Comparison of ENCODE assay signal across 10 cellular contexts in genomic region chrX:1661048-1661921, GRCh38. TPM values are rescaled to one million over a fixed set of nuclear protein-coding genes. Genes with fewer than 3 reads are reported as not detected.
DNase-seq lines count a peak whose midpoint lies in the region; ATAC-seq lines count a peak whose summit lies in the region.
"Had no signal": no experiment of that assay in that cellular context is flagged by ENCODE, and none has a peak within 500 bp of the region (broad histone marks: within the 10 kb centered on the region; RNA-seq: fewer than 3 reads in every experiment).

No MANE protein-coding gene starts in this region.

- no peaks in the 10 kb centered on the region for H3K27me3 Mint-ChIP-seq in activated naive CD4-positive, alpha-beta T cell treated with anti-CD3 and anti-CD28 coated beads, Interleukin-2, amount 50 U/mL, for 24 hours
- H3K27me3 Mint-ChIP-seq in naive thymus-derived CD4-positive, alpha-beta T cell = no peaks in the 10 kb centered on the region

- peak overlapping the region; percentile 84 for H3K27ac ChIP-seq in naive thymus-derived CD4-positive, alpha-beta T cell (ENCODE audit: low read depth, low read length)
- H3K27ac ChIP-seq: epithelial cell of prostate, tibial nerve had no signal

- peak; percentile 89 for DNase-seq in GF-D8 (lab: John Stamatoyannopoulos, UW)
- peak; percentile 3 for DNase-seq in OCI-M1 (lab: John Stamatoyannopoulos, UW)
- DNase-seq in naive thymus-derived CD4-positive, alpha-beta T cell = peak in 8 of 9 donors; percentile 55 to 100 (median 93)
- peak; percentile 51 for DNase-seq in ureter (ENCODE audit: low spot score)
- DNase-seq in A172 (ENCODE audit: low spot score) = no peak
- no peak for DNase-seq in HK-2 (ENCODE audit: unreplicated experiment)

- H3K9me3 ChIP-seq in naive thymus-derived CD4-positive, alpha-beta T cell (ENCODE audit: control insufficient read depth in 2 of 3, low read length in 3 of 3) = no peaks in the 10 kb centered on the region

- H3K36me3 Mint-ChIP-seq in activated naive CD4-positive, alpha-beta T cell treated with anti-CD3 and anti-CD28 coated beads, Interleukin-2, amount 50 U/mL, for 24 hours = peaks cover 9% of the 10 kb centered on the region
- H3K36me3 Mint-ChIP-seq in naive thymus-derived CD4-positive, alpha-beta T cell = peaks cover 0 to 36% (median 19%) of the 10 kb centered on the region in 5 donors

- no peaks in the 10 kb centered on the region for H3K27me3 ChIP-seq in naive thymus-derived CD4-positive, alpha-beta T cell (ENCODE audit: control insufficient read depth in 2 of 2, insufficient read depth in 2 of 2, low read length in 2 of 2)
- H3K27me3 ChIP-seq: tibial nerve had no signal

- POLR2A ChIA-PET in naive thymus-derived CD4-positive, alpha-beta T cell (lab: Charles Lee) = no interaction called here

- CTCF ChIA-PET in naive thymus-derived CD4-positive, alpha-beta T cell (lab: Charles Lee) = no interaction called here

- peaks cover 0 to 10% (median 0%) of the 10 kb centered on the region in 3 experiments for H3K36me3 ChIP-seq in naive thymus-derived CD4-positive, alpha-beta T cell (ENCODE audit: control insufficient read depth in 2 of 3, insufficient read depth in 3 of 3, low read length in 3 of 3)
- H3K36me3 ChIP-seq: tibial nerve had no signal

- peak overlapping the region; percentile 56 for H3K4me3 ChIP-seq in naive thymus-derived CD4-positive, alpha-beta T cell (ENCODE audit: low read length)

- H3K4me1 ChIP-seq in naive thymus-derived CD4-positive, alpha-beta T cell (ENCODE audit: control insufficient read depth in 2 of 2, insufficient read depth in 2 of 2, low read length in 2 of 2) = peaks cover 24 to 29% of the 10 kb centered on the region in 2 donors

- no peak overlapping the region for H3K4me3 Mint-ChIP-seq in activated naive CD4-positive, alpha-beta T cell treated with anti-CD3 and anti-CD28 coated beads, Interleukin-2, amount 50 U/mL, for 24 hours
- peak overlapping the region in 9 of 10 donors; percentile 77 to 93 (median 89) for H3K4me3 Mint-ChIP-seq in naive thymus-derived CD4-positive, alpha-beta T cell

- no peaks in the 10 kb centered on the region for H3K9me3 Mint-ChIP-seq in activated naive CD4-positive, alpha-beta T cell treated with anti-CD3 and anti-CD28 coated beads, Interleukin-2, amount 50 U/mL, for 24 hours
- H3K9me3 Mint-ChIP-seq in naive thymus-derived CD4-positive, alpha-beta T cell = peaks cover 0 to 3% (median 0%) of the 10 kb centered on the region in 11 donors

- intact Hi-C loops in naive thymus-derived CD4-positive, alpha-beta T cell (cut with micrococcal nuclease) = loop anchor here (1.0 to 5.0 kb wide), 15 partner anchors 21 to 1343 kb away; partner anchors contain the start of genes AKAP17A (in 2 of the 2), CD99 (in 2 of the 2), DHRSX (in 2 of the 2) and ZBED1 (in 2 of the 2)

- ATAC-seq in GM21825 (IDR thresholded peaks at IDR 0.05; ENCODE audit: unreplicated experiment) = peak; percentile 87
- ATAC-seq in naive thymus-derived CD4-positive, alpha-beta T cell = peak; percentile 88

- H3K4me1 Mint-ChIP-seq in activated naive CD4-positive, alpha-beta T cell treated with anti-CD3 and anti-CD28 coated beads, Interleukin-2, amount 50 U/mL, for 24 hours = peaks cover 25% of the 10 kb centered on the region
- peaks cover 20 to 66% (median 62%) of the 10 kb centered on the region in 7 donors for H3K4me1 Mint-ChIP-seq in naive thymus-derived CD4-positive, alpha-beta T cell

- peak overlapping the region; percentile 14 for H3K27ac Mint-ChIP-seq in activated naive CD4-positive, alpha-beta T cell treated with anti-CD3 and anti-CD28 coated beads, Interleukin-2, amount 50 U/mL, for 24 hours
- H3K27ac Mint-ChIP-seq in naive thymus-derived CD4-positive, alpha-beta T cell = peak overlapping the region in 8 of 9 donors; percentile 58 to 99 (median 94)

RNA-seq across cellular contexts. Expression of gene ASMT, which starts 46.4 kb away (rescaled TPM):
- total RNA-seq in naive thymus-derived CD4-positive, alpha-beta T cell = under 1 TPM in 1 of 5 experiments, not detected in 4; 0.32 TPM
- not detected for polyA plus RNA-seq in naive thymus-derived CD4-positive, alpha-beta T cell
- total RNA-seq in ureter = 1.3 TPM
- total RNA-seq in A172 (2014; rRNA removed; shearing (Covaris generic)) = not detected in 2 replicates

Comparison
In these comparisons a context has a peak if more than half of its experiments do, and no peak if none do; other contexts are left out.
1. DNase-seq: peak in GF-D8 (single experiment), OCI-M1 (single experiment), naive thymus-derived CD4-positive, alpha-beta T cell (8 of 9) and ureter (single experiment); none in A172 (single experiment) and HK-2 (single experiment).